20 cellular contexts compared by ENCODE assay signal in genomic region chr16:575354-576196, GRCh38. TPM values are rescaled to one million over a fixed set of nuclear protein-coding genes. Genes with fewer than 3 reads are reported as not detected.
DNase-seq lines count a peak whose midpoint lies in the region; ATAC-seq, FAIRE-seq and TF ChIP-seq lines count a peak whose summit lies in the region.
"Had no signal": no experiment of that assay in that cellular context is flagged by ENCODE, and none has a peak within 500 bp of the region (broad histone marks: within the 10 kb centered on the region; RNA-seq: fewer than 3 reads in every experiment).

No MANE protein-coding gene starts in this region.

- H3K4me1 ChIP-seq in HEK293 (ENCODE audit: control insufficient read depth, insufficient read depth, low read length) (no peaks in the 10 kb centered on the region), Karpas-422 (ENCODE audit: low read length) (peaks cover 37% of the 10 kb centered on the region), K562 (replicated peaks in 1 of 2; ENCODE audit: control insufficient read depth in 2 of 2, insufficient read depth in 2 of 2, low read length in 2 of 2) (peaks cover 0 to 90% of the 10 kb centered on the region in 2 experiments; a peak in 4 of 5 replicates)

- ATAC-seq in K562 (no peak), GM19467 (IDR thresholded peaks at IDR 0.05; ENCODE audit: unreplicated experiment) (no peak), GM18907 (IDR thresholded peaks at IDR 0.05; ENCODE audit: unreplicated experiment) (no peak)
- ATAC-seq: GM12878, HCT116 had no signal

- H3K36me3 ChIP-seq in HEK293 (ENCODE audit: control insufficient read depth in 2 of 2, insufficient read depth in 1 of 2, low read length in 2 of 2): peaks cover 0 to 56% of the 10 kb centered on the region in 2 experiments; a peak in 1 of 3 replicates
- H3K36me3 ChIP-seq in Karpas-422 (ENCODE audit: insufficient read depth, low read length): no peaks in the 10 kb centered on the region
- H3K36me3 ChIP-seq in K562 (ENCODE audit: control insufficient read depth, insufficient read depth, low read length): peaks cover 26% of the 10 kb centered on the region; the same call in 2 of the 3 replicates

- no peak for TF ChIP-seq EP300 in K562 (IDR thresholded peaks at IDR 0.05; ENCODE audit: low read length)

- in situ Hi-C loops in K562 (cut with MboI): loop anchor here (5.0 kb wide), 1 partner anchor 92 kb away; the partner anchor contains the start of gene RHOT2

- H3K4me2 ChIP-seq in Karpas-422 (ENCODE audit: low read depth, low read length, poor library complexity, severe bottlenecking) (no peak overlapping the region), K562 (ENCODE audit: insufficient read depth, low read length) (no peak overlapping the region)
- H3K4me2 ChIP-seq: GM23338 had no signal

- no peaks in the 10 kb centered on the region for H3K9me2 ChIP-seq in Karpas-422 (replicated peaks; ENCODE audit: insufficient read depth, low read length)

- DNase-seq in Karpas-422: no peak
- DNase-seq in K562 (ENCODE audit: extremely low read depth in 1 of 4, low spot score in 3 of 4): no peak
- no peak for DNase-seq in GM19240 (ENCODE audit: insufficient read length, low spot score)
- DNase-seq in hepatic stellate cell (ENCODE audit: low spot score): no peak
- DNase-seq: ACHN; BE2C; CD4-positive, alpha-beta memory T cell; DND-41; EL; H7; KBM-7 had no signal

- TF ChIP-seq POLR2A in K562 (conservative IDR thresholded peaks at IDR 0.05): no peak

- no peak for TF ChIP-seq RAD21 in K562 (CRISPR knock-in tag; conservative IDR thresholded peaks at IDR 0.05 in 1 of 2, IDR thresholded peaks at IDR 0.05 in 1 of 2)

- intact Hi-C loops in K562 (cut with micrococcal nuclease): loop anchor here (5.0 kb wide), 1 partner anchor 92 kb away; the partner anchor contains the start of gene RHOT2

- CTCF ChIA-PET in HEK293 (lab: Yijun Ruan, JAX): interaction anchor here (0.9 to 1.1 kb wide), 2 partner anchors 74 to 184 kb away, joined by 3 to 4 read pairs; partner anchors contain the start of gene WDR90
- CTCF ChIA-PET in K562 (lab: Yijun Ruan, JAX; ENCODE audit: low intra/inter-chr PET ratio): no interaction called here

- BruUV-seq in K562 (replicated peaks; lab: Mats Ljungman, UMichigan): no TSS peak

- peaks cover 3% of the 10 kb centered on the region for H3K9me1 ChIP-seq in K562 (ENCODE audit: control insufficient read depth, insufficient read depth, low read length)

- H3K4me3 ChIP-seq in HEK293 (ENCODE audit: low read depth, low read length) (no peak overlapping the region), Karpas-422 (ENCODE audit: low read length) (no peak overlapping the region; the same call in 1 of the 2 replicates), K562 (no peak overlapping the region)
- H3K4me3 ChIP-seq: GM12878, GM23338 had no signal

- no peaks in the 10 kb centered on the region for H3K9me3 ChIP-seq in HEK293 (ENCODE audit: control insufficient read depth, insufficient read depth, low read depth, low read length)
- H3K9me3 ChIP-seq in Karpas-422 (ENCODE audit: low read length): no peaks in the 10 kb centered on the region
- H3K9me3 ChIP-seq in K562 (replicated peaks; ENCODE audit: control insufficient read depth, insufficient read depth, low read depth, low read length): no peaks in the 10 kb centered on the region
- H3K9me3 ChIP-seq: BE2C had no signal

- no peaks in the 10 kb centered on the region for H3K27me3 ChIP-seq in Karpas-422 (ENCODE audit: low read length)
- no peaks in the 10 kb centered on the region for H3K27me3 ChIP-seq in K562 (ENCODE audit: control insufficient read depth in 2 of 2, insufficient read depth in 2 of 2, low read length in 2 of 2)
- H3K27me3 ChIP-seq: BE2C had no signal

- no peaks in the 10 kb centered on the region for H4K20me1 ChIP-seq in Karpas-422 (ENCODE audit: insufficient read depth, low read depth, low read length)
- H4K20me1 ChIP-seq in K562 (replicated peaks; ENCODE audit: control insufficient read depth, insufficient read depth, low read length): peaks cover 9% of the 10 kb centered on the region

- WGBS in K562 (ENCODE audit: insufficient coverage, low coverage, missing lambda C conversion rate): 84% methylated on average over 25 of the region's 36 CpGs

- H3K79me2 ChIP-seq in Karpas-422 (ENCODE audit: low read length) (peaks cover 14% of the 10 kb centered on the region), K562 (ENCODE audit: control insufficient read depth, insufficient read depth, low read length) (peaks cover 16% of the 10 kb centered on the region)

- H3K27ac ChIP-seq in HEK293 (ENCODE audit: extremely low read depth, low read depth, low read length) (no peak overlapping the region), Karpas-422 (ENCODE audit: low read length) (peak overlapping the region; percentile 86), K562 (ENCODE audit: extremely low read depth, low read depth, low read length) (no peak overlapping the region)

- FAIRE-seq in K562 (lab: Jason Lieb, UNC): no peak
- FAIRE-seq: A204.1, GM12878, GM19239 had no signal

- TF ChIP-seq CTCF in HEK293 (tag by site-specific recombination; IDR thresholded peaks at IDR 0.05) (no peak), K562 (IDR thresholded peaks at IDR 0.05 in 2 of 3, conservative IDR thresholded peaks at IDR 0.05 in 1 of 3; ENCODE audit: insufficient read depth in 2 of 3, low read depth in 1 of 3, low read length in 3 of 3) (no peak)

- H3K9ac ChIP-seq in Karpas-422 (ENCODE audit: low read length) (peak overlapping the region; percentile 65), K562 (ENCODE audit: insufficient read depth in 1 of 2, low read depth in 2 of 2, low read length in 2 of 2) (peak overlapping the region in 1 of 2 experiments; percentile 79; a peak in 1 of 4 replicates)

- no peak overlapping the region for H2AFZ ChIP-seq in Karpas-422 (ENCODE audit: low read length)
- H2AFZ ChIP-seq in K562 (ENCODE audit: low read depth, low read length): no peak overlapping the region
- H2AFZ ChIP-seq: GM23338 had no signal

- POLR2A ChIA-PET in HEK293 (lab: Yijun Ruan, JAX): no interaction called here
- POLR2A ChIA-PET in K562 (lab: Yijun Ruan, JAX): interaction anchor here (1.0 to 1.7 kb wide), 3 partner anchors 8 to 55 kb away, joined by 3 to 6 read pairs (median 6); partner anchors contain the start of genes NHLRC4 and WFIKKN1

RNA-seq across cellular contexts. Expression of gene PIGQ, which starts 5.8 kb away (rescaled TPM):
- 35.7 and 64.3 TPM in 2 replicates for total RNA-seq in Karpas-422 (2014; rRNA removed; shearing (Covaris generic); ENCODE audit: low replicate concordance)
- 51.8 and 208 TPM in 2 replicates for total RNA-seq in K562 (2011; cell fraction: chromatin; rRNA removed; ENCODE audit: low replicate concordance)
- 193 and 220 TPM in 2 replicates for total RNA-seq in K562 (2011; cell fraction: nucleolus; rRNA removed)
- 84.0 and 92.9 TPM in 2 replicates for total RNA-seq in K562 (2011; cell fraction: nucleoplasm; rRNA removed)
- total RNA-seq in K562 (2014; rRNA removed) (30.7 and 36.1 TPM in 2 replicates), K562 (2014; rRNA removed; fragmentation: Illumina TruSeq; extraction: Trizol) (2.3 and 3.4 TPM in 2 replicates), K562 (2015; rRNA removed; fragmentation: Illumina TruSeq; extraction: Trizol) (14.1 and 14.3 TPM in 2 replicates), K562 (2021) (43.7 and 49.6 TPM in 2 replicates)
- polyA plus RNA-seq in K562 (2011; rRNA removed) (11.2 and 19.4 TPM in 2 replicates), K562 (2014; fragmentation: Illumina TruSeq; extraction: Trizol) (11.7 and 21.9 TPM in 2 replicates), K562 (2014; fragmentation: Nextera tagmentation; extraction: Ambion mirVana) (1 to 10 TPM in 1 of 2 experiments, under 1 TPM in 1; 0.20 to 2.5 TPM), K562 (2014; rRNA removed) (42.1 and 42.3 TPM in 2 replicates)
- polyA plus RNA-seq in K562 (2011; cell fraction: cytosol; rRNA removed): 15.7 and 51.3 TPM in 2 replicates
- polyA plus RNA-seq in K562 (2011; cell fraction: nucleus; rRNA removed): 84.7 and 175 TPM in 2 replicates
- polyA plus RNA-seq in K562 (2012): 22.2 and 33.3 TPM in 2 replicates
- polyA minus RNA-seq in K562 (2011; rRNA and poly(A)+ RNA removed): 9.6 and 17.9 TPM in 2 replicates
- polyA minus RNA-seq in K562 (2011; cell fraction: cytosol; rRNA and poly(A)+ RNA removed): 11.2 and 15.5 TPM in 2 replicates
- 33.2 and 44.4 TPM in 2 replicates for polyA minus RNA-seq in K562 (2011; cell fraction: nucleus; rRNA and poly(A)+ RNA removed)

RNA-seq across cellular contexts. Expression of gene NHLRC4, which starts 8.8 kb away (rescaled TPM):
- 3.7 and 5.9 TPM in 2 replicates for total RNA-seq in Karpas-422 (2014; rRNA removed; shearing (Covaris generic); ENCODE audit: low replicate concordance)
- total RNA-seq in K562 (2011; cell fraction: chromatin; rRNA removed; ENCODE audit: low replicate concordance): 3.1 and 8.5 TPM in 2 replicates
- total RNA-seq in K562 (2011; cell fraction: nucleolus; rRNA removed): 8.4 and 8.8 TPM in 2 replicates
- 5.0 TPM in 2 replicates for total RNA-seq in K562 (2011; cell fraction: nucleoplasm; rRNA removed)
- 2.6 and 3.1 TPM in 2 replicates for total RNA-seq in K562 (2014; rRNA removed)
- total RNA-seq in K562 (2014; rRNA removed; fragmentation: Illumina TruSeq; extraction: Trizol): 0.47 and 0.48 TPM in 2 replicates
- 1.2 and 1.3 TPM in 2 replicates for total RNA-seq in K562 (2015; rRNA removed; fragmentation: Illumina TruSeq; extraction: Trizol)
- total RNA-seq in K562 (2021): 2.0 and 3.0 TPM in 2 replicates
- 1.3 and 1.7 TPM in 2 replicates for polyA plus RNA-seq in K562 (2011; rRNA removed)
- polyA plus RNA-seq in K562 (2011; cell fraction: cytosol; rRNA removed): 2.0 and 4.5 TPM in 2 replicates
- polyA plus RNA-seq in K562 (2011; cell fraction: nucleus; rRNA removed): 6.2 and 8.3 TPM in 2 replicates
- polyA plus RNA-seq in K562 (2012): 1.7 and 7.2 TPM in 2 replicates
- polyA plus RNA-seq in K562 (2014; fragmentation: Illumina TruSeq; extraction: Trizol): 0.24 and 1.1 TPM in 2 replicates
- not detected for polyA plus RNA-seq in K562 (2014; fragmentation: Nextera tagmentation; extraction: Ambion mirVana)
- 3.2 and 3.7 TPM in 2 replicates for polyA plus RNA-seq in K562 (2014; rRNA removed)
- 0.39 and 0.51 TPM in 2 replicates for polyA minus RNA-seq in K562 (2011; rRNA and poly(A)+ RNA removed)
- polyA minus RNA-seq in K562 (2011; cell fraction: cytosol; rRNA and poly(A)+ RNA removed): 1.3 TPM in 1 of 2 replicates, not detected in the other
- polyA minus RNA-seq in K562 (2011; cell fraction: nucleus; rRNA and poly(A)+ RNA removed): 6.5 and 8.1 TPM in 2 replicates

RNA-seq across cellular contexts. Expression of gene RAB40C, which starts 14.3 kb away (rescaled TPM):
- 5.9 and 11.3 TPM in 2 replicates for total RNA-seq in Karpas-422 (2014; rRNA removed; shearing (Covaris generic); ENCODE audit: low replicate concordance)
- total RNA-seq in K562 (2011; cell fraction: chromatin; rRNA removed; ENCODE audit: low replicate concordance): 10.6 and 36.6 TPM in 2 replicates
- total RNA-seq in K562 (2011; cell fraction: nucleolus; rRNA removed): 24.2 and 24.8 TPM in 2 replicates
- total RNA-seq in K562 (2011; cell fraction: nucleoplasm; rRNA removed): 15.5 and 15.6 TPM in 2 replicates
- total RNA-seq in K562 (2014; rRNA removed) (22.3 and 26.0 TPM in 2 replicates), K562 (2014; rRNA removed; fragmentation: Illumina TruSeq; extraction: Trizol) (1.9 and 2.5 TPM in 2 replicates), K562 (2015; rRNA removed; fragmentation: Illumina TruSeq; extraction: Trizol) (10.1 and 11.4 TPM in 2 replicates), K562 (2021) (23.4 and 25.3 TPM in 2 replicates)
- polyA plus RNA-seq in K562 (2011; rRNA removed) (8.7 and 10.9 TPM in 2 replicates), K562 (2014; fragmentation: Illumina TruSeq; extraction: Trizol) (5.6 and 13.3 TPM in 2 replicates), K562 (2014; fragmentation: Nextera tagmentation; extraction: Ambion mirVana) (under 1 TPM; 0.17 to 0.50 TPM), K562 (2014; rRNA removed) (20.9 and 22.3 TPM in 2 replicates)
- polyA plus RNA-seq in K562 (2011; cell fraction: cytosol; rRNA removed): 15.6 and 35.2 TPM in 2 replicates
- 22.1 and 35.1 TPM in 2 replicates for polyA plus RNA-seq in K562 (2011; cell fraction: nucleus; rRNA removed)
- polyA plus RNA-seq in K562 (2012): 15.7 and 28.1 TPM in 2 replicates
- 2.9 and 5.0 TPM in 2 replicates for polyA minus RNA-seq in K562 (2011; rRNA and poly(A)+ RNA removed)
- 10.3 and 15.5 TPM in 2 replicates for polyA minus RNA-seq in K562 (2011; cell fraction: cytosol; rRNA and poly(A)+ RNA removed)
- 4.8 and 5.1 TPM in 2 replicates for polyA minus RNA-seq in K562 (2011; cell fraction: nucleus; rRNA and poly(A)+ RNA removed)

RNA-seq across cellular contexts. Expression of gene PRR35, which starts 15.4 kb away (rescaled TPM):
- total RNA-seq in Karpas-422 (2014; rRNA removed; shearing (Covaris generic); ENCODE audit: low replicate concordance): not detected in 2 replicates
- total RNA-seq in K562 (2011; cell fraction: chromatin; rRNA removed; ENCODE audit: low replicate concordance): 0.18 and 0.79 TPM in 2 replicates
- 0.66 and 1.3 TPM in 2 replicates for total RNA-seq in K562 (2011; cell fraction: nucleolus; rRNA removed)
- total RNA-seq in K562 (2011; cell fraction: nucleoplasm; rRNA removed): 0.29 and 0.53 TPM in 2 replicates
- 0.41 and 0.45 TPM in 2 replicates for total RNA-seq in K562 (2014; rRNA removed)
- not detected in 2 replicates for total RNA-seq in K562 (2014; rRNA removed; fragmentation: Illumina TruSeq; extraction: Trizol)
- 0.08 TPM in 1 of 2 replicates, not detected in the other for total RNA-seq in K562 (2015; rRNA removed; fragmentation: Illumina TruSeq; extraction: Trizol)
- 0.18 and 0.42 TPM in 2 replicates for total RNA-seq in K562 (2021)
- polyA plus RNA-seq in K562 (2011; rRNA removed): 0.09 and 0.17 TPM in 2 replicates
- polyA plus RNA-seq in K562 (2011; cell fraction: cytosol; rRNA removed): 0.07 and 1.2 TPM in 2 replicates
- 0.20 and 2.2 TPM in 2 replicates for polyA plus RNA-seq in K562 (2011; cell fraction: nucleus; rRNA removed)
- polyA plus RNA-seq in K562 (2012): 0.09 and 0.14 TPM in 2 replicates
- 0.07 TPM in 1 of 2 replicates, not detected in the other for polyA plus RNA-seq in K562 (2014; fragmentation: Illumina TruSeq; extraction: Trizol)
- polyA plus RNA-seq in K562 (2014; fragmentation: Nextera tagmentation; extraction: Ambion mirVana): not detected
- polyA plus RNA-seq in K562 (2014; rRNA removed): 0.15 and 0.24 TPM in 2 replicates
- not detected in 2 replicates for polyA minus RNA-seq in K562 (2011; rRNA and poly(A)+ RNA removed)
- not detected in 2 replicates for polyA minus RNA-seq in K562 (2011; cell fraction: cytosol; rRNA and poly(A)+ RNA removed)
- 0.27 TPM in 1 of 2 replicates, not detected in the other for polyA minus RNA-seq in K562 (2011; cell fraction: nucleus; rRNA and poly(A)+ RNA removed)
- total RNA-seq: CD4-positive, alpha-beta memory T cell; GM12878 had no signal
- polyA plus RNA-seq: CD14-positive monocyte; CD4-positive, alpha-beta memory T cell; GM12878 had no signal

RNA-seq across cellular contexts. Expression of gene CAPN15, which starts 48.1 kb away (rescaled TPM):
- total RNA-seq in Karpas-422 (2014; rRNA removed; shearing (Covaris generic); ENCODE audit: low replicate concordance): 26.7 and 51.3 TPM in 2 replicates
- 95.0 and 335 TPM in 2 replicates for total RNA-seq in K562 (2011; cell fraction: chromatin; rRNA removed; ENCODE audit: low replicate concordance)
- 221 and 227 TPM in 2 replicates for total RNA-seq in K562 (2011; cell fraction: nucleolus; rRNA removed)
- 99.2 and 108 TPM in 2 replicates for total RNA-seq in K562 (2011; cell fraction: nucleoplasm; rRNA removed)
- total RNA-seq in K562 (2014; rRNA removed) (63.2 and 81.8 TPM in 2 replicates), K562 (2014; rRNA removed; fragmentation: Illumina TruSeq; extraction: Trizol) (4.2 and 4.3 TPM in 2 replicates), K562 (2015; rRNA removed; fragmentation: Illumina TruSeq; extraction: Trizol) (26.1 and 28.1 TPM in 2 replicates), K562 (2021) (105 and 111 TPM in 2 replicates)
- polyA plus RNA-seq in K562 (2011; rRNA removed) (14.2 and 20.5 TPM in 2 replicates), K562 (2014; fragmentation: Illumina TruSeq; extraction: Trizol) (4.9 and 23.2 TPM in 2 replicates), K562 (2014; fragmentation: Nextera tagmentation; extraction: Ambion mirVana) (under 1 TPM; 0.62 to 0.77 TPM), K562 (2014; rRNA removed) (50.2 and 52.3 TPM in 2 replicates)
- polyA plus RNA-seq in K562 (2011; cell fraction: cytosol; rRNA removed): 20.0 and 89.6 TPM in 2 replicates
- 120 and 194 TPM in 2 replicates for polyA plus RNA-seq in K562 (2011; cell fraction: nucleus; rRNA removed)
- polyA plus RNA-seq in K562 (2012): 43.4 and 45.5 TPM in 2 replicates
- 5.4 and 12.8 TPM in 2 replicates for polyA minus RNA-seq in K562 (2011; rRNA and poly(A)+ RNA removed)
- 69.7 and 71.5 TPM in 2 replicates for polyA minus RNA-seq in K562 (2011; cell fraction: cytosol; rRNA and poly(A)+ RNA removed)
- 29.7 and 35.1 TPM in 2 replicates for polyA minus RNA-seq in K562 (2011; cell fraction: nucleus; rRNA and poly(A)+ RNA removed)
